ENCODE assay signal across 8 cellular contexts in genomic region chr4:184648220-184649025, GRCh38. TPM values are rescaled to one million over a fixed set of nuclear protein-coding genes. Genes with fewer than 3 reads are reported as not detected.
A peak's percentile ranks its signal among the peaks of the same experiment; 100 is the strongest.
DNase-seq lines count a peak whose midpoint lies in the region; ATAC-seq, FAIRE-seq and TF ChIP-seq lines count a peak whose summit lies in the region.

No MANE protein-coding gene starts in this region.

- H3K9me3 Mint-ChIP-seq in activated naive CD4-positive, alpha-beta T cell treated with anti-CD3 and anti-CD28 coated beads, Interleukin-2, amount 10 ng/mL, durations not matched to agents 7 days and 5 days = no peaks in the 10 kb centered on the region
- H3K9me3 Mint-ChIP-seq in type B pancreatic cell = no peaks in the 10 kb centered on the region

- no peak for TF ChIP-seq CTCF in type B pancreatic cell (conservative IDR thresholded peaks at IDR 0.05)

- H3K27ac Mint-ChIP-seq in activated naive CD4-positive, alpha-beta T cell treated with anti-CD3 and anti-CD28 coated beads, Interleukin-2, amount 10 ng/mL, durations not matched to agents 7 days and 5 days = peak overlapping the region; percentile 96
- H3K27ac Mint-ChIP-seq in type B pancreatic cell = peak overlapping the region; percentile 92

- peak; percentile 60 for FAIRE-seq in GM18507 (lab: Jason Lieb, UNC)

- DNase-seq in A172 (ENCODE audit: low spot score) (peak; percentile 11), GM18507 (ENCODE audit: extremely low spot score, insufficient read length, low read depth) (no peak), RKO (ENCODE audit: low spot score) (peak; percentile 52), globus pallidus (ENCODE audit: low spot score) (peak; percentile 56), nucleus accumbens (lab: John Stamatoyannopoulos, UW) (peak in 51 of 56 donors; percentile 4 to 70 (median 51)), type B pancreatic cell (ENCODE audit: extremely low spot score, unreplicated experiment) (peak; percentile 73)
- peak; percentile 71 for DNase-seq in activated naive CD4-positive, alpha-beta T cell treated with anti-CD3 and anti-CD28 coated beads, Interleukin-2, amount 10 ng/mL, durations not matched to agents 7 days and 5 days

- H3K27me3 Mint-ChIP-seq in activated naive CD4-positive, alpha-beta T cell treated with anti-CD3 and anti-CD28 coated beads, Interleukin-2, amount 10 ng/mL, durations not matched to agents 7 days and 5 days = no peaks in the 10 kb centered on the region
- H3K27me3 Mint-ChIP-seq in type B pancreatic cell = no peaks in the 10 kb centered on the region

- peaks cover 52% of the 10 kb centered on the region for H3K36me3 Mint-ChIP-seq in activated naive CD4-positive, alpha-beta T cell treated with anti-CD3 and anti-CD28 coated beads, Interleukin-2, amount 10 ng/mL, durations not matched to agents 7 days and 5 days
- peaks cover 13% of the 10 kb centered on the region for H3K36me3 Mint-ChIP-seq in type B pancreatic cell

- ATAC-seq in HG03039 (IDR thresholded peaks at IDR 0.05; ENCODE audit: unreplicated experiment) = peak; percentile 18

- peak overlapping the region; percentile 98 for H3K4me3 Mint-ChIP-seq in activated naive CD4-positive, alpha-beta T cell treated with anti-CD3 and anti-CD28 coated beads, Interleukin-2, amount 10 ng/mL, durations not matched to agents 7 days and 5 days
- peak overlapping the region; percentile 94 for H3K4me3 Mint-ChIP-seq in type B pancreatic cell

- H3K4me1 Mint-ChIP-seq in activated naive CD4-positive, alpha-beta T cell treated with anti-CD3 and anti-CD28 coated beads, Interleukin-2, amount 10 ng/mL, durations not matched to agents 7 days and 5 days = peaks cover 67% of the 10 kb centered on the region
- peaks cover 51% of the 10 kb centered on the region for H3K4me1 Mint-ChIP-seq in type B pancreatic cell (ENCODE audit: unreplicated experiment)

- CTCF ChIA-PET in activated naive CD4-positive, alpha-beta T cell treated with anti-CD3 and anti-CD28 coated beads, Interleukin-2, amount 10 ng/mL, durations not matched to agents 7 days and 5 days (lab: Charles Lee) = interaction anchor here (1.0 to 2.0 kb wide), 4 partner anchors 86 to 401 kb away, joined by 3 to 11 read pairs (median 4); partner anchors contain the start of gene CENPU

RNA-seq across cellular contexts. Expression of gene CASP3, which starts 0.8 kb away (rescaled TPM):
- 57.5 and 57.9 TPM in 2 replicates for total RNA-seq in A172 (2014; rRNA removed; shearing (Covaris generic))
- 38.9 and 40.8 TPM in 2 replicates for total RNA-seq in type B pancreatic cell (ENCODE audit: low replicate concordance)

RNA-seq across cellular contexts. Expression of gene PRIMPOL, which starts 1.1 kb away (rescaled TPM):
- total RNA-seq in A172 (2014; rRNA removed; shearing (Covaris generic)) = 22.5 and 28.4 TPM in 2 replicates
- 10.7 and 24.6 TPM in 2 replicates for total RNA-seq in type B pancreatic cell (ENCODE audit: low replicate concordance)
